Comparison of ENCODE assay signal across 1 cellular context in the genomic region with DNA sequence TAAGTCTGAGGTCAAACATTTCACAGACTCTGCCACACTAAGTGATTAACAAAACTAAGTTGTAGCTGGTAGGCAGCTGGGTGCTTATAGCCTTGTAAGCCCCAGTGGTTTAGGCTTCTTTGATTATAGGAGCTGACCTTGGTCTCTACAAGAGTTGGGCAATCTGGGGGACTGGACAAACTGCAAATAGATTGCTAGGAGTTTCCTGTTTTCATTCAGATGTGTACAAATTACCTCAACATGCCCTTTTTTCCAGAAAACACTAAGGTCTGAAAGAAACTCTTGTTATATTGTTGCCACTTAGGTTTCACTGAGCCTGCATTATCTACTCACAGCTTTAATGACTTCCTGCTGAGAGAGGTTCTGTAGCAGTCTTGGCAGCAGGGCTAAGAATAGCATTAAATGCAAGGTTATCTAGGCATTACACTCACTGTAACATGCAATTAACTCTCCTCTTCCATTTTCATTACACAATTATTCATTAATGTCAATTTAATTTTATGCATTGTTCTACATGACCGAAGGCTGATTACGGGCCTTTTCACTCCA.
A peak's percentile ranks its signal among the peaks of the same experiment; 100 is the strongest.
TF ChIP-seq lines count a peak whose summit lies in the region.

No MANE protein-coding gene starts in this region.

TF ChIP-seq in HepG2, 621 proteins besides CTCF, POLR2A, EP300 and RAD21 (continued from another document and continues in another):
- TF ChIP-seq GTF3A (CRISPR knock-in tag; conservative IDR thresholded peaks at IDR 0.05), result no peak
- TF ChIP-seq TBX3 (IDR thresholded peaks at IDR 0.05; ENCODE audit: borderline replicate concordance), result no peak
- no peak for TF ChIP-seq ZNF674 (CRISPR knock-in tag; IDR thresholded peaks at IDR 0.05; ENCODE audit: low read depth)
- no peak for TF ChIP-seq ZNF367 (CRISPR knock-in tag; IDR thresholded peaks at IDR 0.05; ENCODE audit: borderline replicate concordance)
- TF ChIP-seq, protein P1, sequence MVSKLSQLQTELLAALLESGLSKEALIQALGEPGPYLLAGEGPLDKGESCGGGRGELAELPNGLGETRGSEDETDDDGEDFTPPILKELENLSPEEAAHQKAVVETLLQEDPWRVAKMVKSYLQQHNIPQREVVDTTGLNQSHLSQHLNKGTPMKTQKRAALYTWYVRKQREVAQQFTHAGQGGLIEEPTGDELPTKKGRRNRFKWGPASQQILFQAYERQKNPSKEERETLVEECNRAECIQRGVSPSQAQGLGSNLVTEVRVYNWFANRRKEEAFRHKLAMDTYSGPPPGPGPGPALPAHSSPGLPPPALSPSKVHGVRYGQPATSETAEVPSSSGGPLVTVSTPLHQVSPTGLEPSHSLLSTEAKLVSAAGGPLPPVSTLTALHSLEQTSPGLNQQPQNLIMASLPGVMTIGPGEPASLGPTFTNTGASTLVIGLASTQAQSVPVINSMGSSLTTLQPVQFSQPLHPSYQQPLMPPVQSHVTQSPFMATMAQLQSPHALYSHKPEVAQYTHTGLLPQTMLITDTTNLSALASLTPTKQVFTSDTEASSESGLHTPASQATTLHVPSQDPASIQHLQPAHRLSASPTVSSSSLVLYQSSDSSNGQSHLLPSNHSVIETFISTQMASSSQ (IDR thresholded peaks at IDR 0.05; ENCODE audit: low read depth), result peak; percentile 35; the same call in 1 of the 2 replicates
- TF ChIP-seq, protein P1 (CRISPR knock-in tag; IDR thresholded peaks at IDR 0.05; ENCODE audit: borderline replicate concordance), result no peak
- 0 out of 2 replicates have a peak, but pooled peaks have one; percentile 27 for TF ChIP-seq SATB2 (CRISPR knock-in tag; IDR thresholded peaks at IDR 0.05)
- TF ChIP-seq GABPA (IDR thresholded peaks at IDR 0.05; ENCODE audit: low read depth, low read length), result no peak
- 0 out of 2 replicates have a peak, but pooled peaks have one; percentile 46 for TF ChIP-seq GABPA (CRISPR knock-in tag; IDR thresholded peaks at IDR 0.05; ENCODE audit: low read depth)
- TF ChIP-seq ZNF460 (CRISPR knock-in tag; IDR thresholded peaks at IDR 0.05; ENCODE audit: borderline replicate concordance), result no peak
- peak; percentile 60 for TF ChIP-seq THAP11 (CRISPR knock-in tag; IDR thresholded peaks at IDR 0.05)
- TF ChIP-seq KDM6A (CRISPR knock-in tag; IDR thresholded peaks at IDR 0.05; ENCODE audit: low read depth), result peak; percentile 19; the same call in 1 of the 2 replicates
- no peak for TF ChIP-seq ZNF557 (CRISPR knock-in tag; IDR thresholded peaks at IDR 0.05)
- no peak for TF ChIP-seq PAF1 (CRISPR knock-in tag; IDR thresholded peaks at IDR 0.05)
- TF ChIP-seq MTF2 (CRISPR knock-in tag; IDR thresholded peaks at IDR 0.05; ENCODE audit: borderline replicate concordance), result no peak
- TF ChIP-seq, protein P2, sequence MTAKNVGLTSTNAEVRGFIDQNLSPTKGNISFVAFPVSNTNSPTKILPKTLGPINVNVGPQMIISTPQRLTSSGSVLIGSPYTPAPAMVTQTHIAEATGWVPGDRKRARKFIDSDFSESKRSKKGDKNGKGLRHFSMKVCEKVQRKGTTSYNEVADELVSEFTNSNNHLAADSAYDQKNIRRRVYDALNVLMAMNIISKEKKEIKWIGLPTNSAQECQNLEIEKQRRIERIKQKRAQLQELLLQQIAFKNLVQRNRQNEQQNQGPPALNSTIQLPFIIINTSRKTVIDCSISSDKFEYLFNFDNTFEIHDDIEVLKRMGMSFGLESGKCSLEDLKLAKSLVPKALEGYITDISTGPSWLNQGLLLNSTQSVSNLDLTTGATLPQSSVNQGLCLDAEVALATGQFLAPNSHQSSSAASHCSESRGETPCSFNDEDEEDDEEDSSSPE (CRISPR knock-in tag; IDR thresholded peaks at IDR 0.05), result no peak
- no peak for TF ChIP-seq ZNF350 (CRISPR knock-in tag; IDR thresholded peaks at IDR 0.05; ENCODE audit: borderline replicate concordance, low read depth)
- TF ChIP-seq FOXM1 (CRISPR knock-in tag; IDR thresholded peaks at IDR 0.05), result no peak
- no peak for TF ChIP-seq ZNF207 (IDR thresholded peaks at IDR 0.05; ENCODE audit: borderline replicate concordance)
- TF ChIP-seq ZNF616 (CRISPR knock-in tag; IDR thresholded peaks at IDR 0.05; ENCODE audit: low read depth), result no peak
- TF ChIP-seq, protein P3, sequence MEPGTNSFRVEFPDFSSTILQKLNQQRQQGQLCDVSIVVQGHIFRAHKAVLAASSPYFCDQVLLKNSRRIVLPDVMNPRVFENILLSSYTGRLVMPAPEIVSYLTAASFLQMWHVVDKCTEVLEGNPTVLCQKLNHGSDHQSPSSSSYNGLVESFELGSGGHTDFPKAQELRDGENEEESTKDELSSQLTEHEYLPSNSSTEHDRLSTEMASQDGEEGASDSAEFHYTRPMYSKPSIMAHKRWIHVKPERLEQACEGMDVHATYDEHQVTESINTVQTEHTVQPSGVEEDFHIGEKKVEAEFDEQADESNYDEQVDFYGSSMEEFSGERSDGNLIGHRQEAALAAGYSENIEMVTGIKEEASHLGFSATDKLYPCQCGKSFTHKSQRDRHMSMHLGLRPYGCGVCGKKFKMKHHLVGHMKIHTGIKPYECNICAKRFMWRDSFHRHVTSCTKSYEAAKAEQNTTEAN (CRISPR knock-in tag; conservative IDR thresholded peaks at IDR 0.05), result 0 out of 2 replicates have a peak, but pooled peaks have one; percentile 60
- TF ChIP-seq, protein P4, sequence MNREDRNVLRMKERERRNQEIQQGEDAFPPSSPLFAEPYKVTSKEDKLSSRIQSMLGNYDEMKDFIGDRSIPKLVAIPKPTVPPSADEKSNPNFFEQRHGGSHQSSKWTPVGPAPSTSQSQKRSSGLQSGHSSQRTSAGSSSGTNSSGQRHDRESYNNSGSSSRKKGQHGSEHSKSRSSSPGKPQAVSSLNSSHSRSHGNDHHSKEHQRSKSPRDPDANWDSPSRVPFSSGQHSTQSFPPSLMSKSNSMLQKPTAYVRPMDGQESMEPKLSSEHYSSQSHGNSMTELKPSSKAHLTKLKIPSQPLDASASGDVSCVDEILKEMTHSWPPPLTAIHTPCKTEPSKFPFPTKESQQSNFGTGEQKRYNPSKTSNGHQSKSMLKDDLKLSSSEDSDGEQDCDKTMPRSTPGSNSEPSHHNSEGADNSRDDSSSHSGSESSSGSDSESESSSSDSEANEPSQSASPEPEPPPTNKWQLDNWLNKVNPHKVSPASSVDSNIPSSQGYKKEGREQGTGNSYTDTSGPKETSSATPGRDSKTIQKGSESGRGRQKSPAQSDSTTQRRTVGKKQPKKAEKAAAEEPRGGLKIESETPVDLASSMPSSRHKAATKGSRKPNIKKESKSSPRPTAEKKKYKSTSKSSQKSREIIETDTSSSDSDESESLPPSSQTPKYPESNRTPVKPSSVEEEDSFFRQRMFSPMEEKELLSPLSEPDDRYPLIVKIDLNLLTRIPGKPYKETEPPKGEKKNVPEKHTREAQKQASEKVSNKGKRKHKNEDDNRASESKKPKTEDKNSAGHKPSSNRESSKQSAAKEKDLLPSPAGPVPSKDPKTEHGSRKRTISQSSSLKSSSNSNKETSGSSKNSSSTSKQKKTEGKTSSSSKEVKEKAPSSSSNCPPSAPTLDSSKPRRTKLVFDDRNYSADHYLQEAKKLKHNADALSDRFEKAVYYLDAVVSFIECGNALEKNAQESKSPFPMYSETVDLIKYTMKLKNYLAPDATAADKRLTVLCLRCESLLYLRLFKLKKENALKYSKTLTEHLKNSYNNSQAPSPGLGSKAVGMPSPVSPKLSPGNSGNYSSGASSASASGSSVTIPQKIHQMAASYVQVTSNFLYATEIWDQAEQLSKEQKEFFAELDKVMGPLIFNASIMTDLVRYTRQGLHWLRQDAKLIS (CRISPR knock-in tag; IDR thresholded peaks at IDR 0.05), result no peak
- no peak for TF ChIP-seq WIZ (CRISPR knock-in tag; IDR thresholded peaks at IDR 0.05)
- TF ChIP-seq, protein P5, sequence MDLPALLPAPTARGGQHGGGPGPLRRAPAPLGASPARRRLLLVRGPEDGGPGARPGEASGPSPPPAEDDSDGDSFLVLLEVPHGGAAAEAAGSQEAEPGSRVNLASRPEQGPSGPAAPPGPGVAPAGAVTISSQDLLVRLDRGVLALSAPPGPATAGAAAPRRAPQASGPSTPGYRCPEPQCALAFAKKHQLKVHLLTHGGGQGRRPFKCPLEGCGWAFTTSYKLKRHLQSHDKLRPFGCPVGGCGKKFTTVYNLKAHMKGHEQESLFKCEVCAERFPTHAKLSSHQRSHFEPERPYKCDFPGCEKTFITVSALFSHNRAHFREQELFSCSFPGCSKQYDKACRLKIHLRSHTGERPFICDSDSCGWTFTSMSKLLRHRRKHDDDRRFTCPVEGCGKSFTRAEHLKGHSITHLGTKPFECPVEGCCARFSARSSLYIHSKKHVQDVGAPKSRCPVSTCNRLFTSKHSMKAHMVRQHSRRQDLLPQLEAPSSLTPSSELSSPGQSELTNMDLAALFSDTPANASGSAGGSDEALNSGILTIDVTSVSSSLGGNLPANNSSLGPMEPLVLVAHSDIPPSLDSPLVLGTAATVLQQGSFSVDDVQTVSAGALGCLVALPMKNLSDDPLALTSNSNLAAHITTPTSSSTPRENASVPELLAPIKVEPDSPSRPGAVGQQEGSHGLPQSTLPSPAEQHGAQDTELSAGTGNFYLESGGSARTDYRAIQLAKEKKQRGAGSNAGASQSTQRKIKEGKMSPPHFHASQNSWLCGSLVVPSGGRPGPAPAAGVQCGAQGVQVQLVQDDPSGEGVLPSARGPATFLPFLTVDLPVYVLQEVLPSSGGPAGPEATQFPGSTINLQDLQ (CRISPR knock-in tag; IDR thresholded peaks at IDR 0.05), result no peak
- TF ChIP-seq CBX2 (IDR thresholded peaks at IDR 0.05; ENCODE audit: low read depth, low read length), result no peak
- TF ChIP-seq CBX2 (CRISPR knock-in tag; IDR thresholded peaks at IDR 0.05; ENCODE audit: low read depth), result no peak
- TF ChIP-seq, protein P6, sequence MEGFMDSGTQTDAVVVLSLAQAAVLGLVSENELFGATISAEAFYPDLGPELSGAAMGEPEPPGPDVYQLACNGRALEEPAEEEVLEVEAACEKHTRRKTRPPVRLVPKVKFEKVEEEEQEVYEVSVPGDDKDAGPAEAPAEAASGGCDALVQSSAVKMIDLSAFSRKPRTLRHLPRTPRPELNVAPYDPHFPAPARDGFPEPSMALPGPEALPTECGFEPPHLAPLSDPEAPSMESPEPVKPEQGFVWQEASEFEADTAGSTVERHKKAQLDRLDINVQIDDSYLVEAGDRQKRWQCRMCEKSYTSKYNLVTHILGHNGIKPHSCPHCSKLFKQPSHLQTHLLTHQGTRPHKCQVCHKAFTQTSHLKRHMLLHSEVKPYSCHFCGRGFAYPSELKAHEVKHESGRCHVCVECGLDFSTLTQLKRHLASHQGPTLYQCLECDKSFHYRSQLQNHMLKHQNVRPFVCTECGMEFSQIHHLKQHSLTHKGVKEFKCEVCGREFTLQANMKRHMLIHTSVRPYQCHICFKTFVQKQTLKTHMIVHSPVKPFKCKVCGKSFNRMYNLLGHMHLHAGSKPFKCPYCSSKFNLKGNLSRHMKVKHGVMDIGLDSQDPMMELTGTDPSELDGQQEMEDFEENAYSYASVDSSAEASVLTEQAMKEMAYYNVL (CRISPR knock-in tag; IDR thresholded peaks at IDR 0.05; ENCODE audit: borderline replicate concordance), result peak; percentile 74; the same call in 1 of the 2 replicates
- no peak for TF ChIP-seq ZNF552 (CRISPR knock-in tag; IDR thresholded peaks at IDR 0.05; ENCODE audit: borderline replicate concordance)
- TF ChIP-seq ZNF441 (CRISPR knock-in tag; IDR thresholded peaks at IDR 0.05; ENCODE audit: borderline replicate concordance), result peak; percentile 52; the same call in 1 of the 2 replicates
- TF ChIP-seq, protein P7, sequence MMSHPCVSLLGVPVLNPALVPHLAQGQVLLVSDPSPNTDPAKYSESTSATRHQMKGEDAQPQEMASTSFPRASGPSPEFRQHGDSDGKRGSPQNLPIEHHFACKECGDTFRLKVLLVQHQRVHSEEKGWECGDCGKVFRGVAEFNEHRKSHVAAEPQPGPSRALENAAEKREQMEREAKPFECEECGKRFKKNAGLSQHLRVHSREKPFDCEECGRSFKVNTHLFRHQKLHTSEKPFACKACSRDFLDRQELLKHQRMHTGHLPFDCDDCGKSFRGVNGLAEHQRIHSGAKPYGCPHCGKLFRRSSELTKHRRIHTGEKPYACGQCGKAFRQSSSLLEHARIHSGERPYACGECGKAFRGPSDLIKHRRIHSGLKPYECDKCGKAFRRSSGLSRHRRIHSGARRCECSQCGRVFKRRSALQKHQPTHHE (CRISPR knock-in tag; IDR thresholded peaks at IDR 0.05; ENCODE audit: borderline replicate concordance), result peak; percentile 61; the same call in 1 of the 2 replicates
- TF ChIP-seq YEATS2 (CRISPR knock-in tag; IDR thresholded peaks at IDR 0.05; ENCODE audit: borderline replicate concordance), result no peak
- no peak for TF ChIP-seq JUNB (CRISPR knock-in tag; IDR thresholded peaks at IDR 0.05; ENCODE audit: borderline replicate concordance)
- TF ChIP-seq ZNF430 (CRISPR knock-in tag; IDR thresholded peaks at IDR 0.05), result no peak
- peak; percentile 81 for TF ChIP-seq ZMYM4 (CRISPR knock-in tag; IDR thresholded peaks at IDR 0.05)
- TF ChIP-seq ZNF790 (CRISPR knock-in tag; IDR thresholded peaks at IDR 0.05; ENCODE audit: borderline replicate concordance), result no peak
- no peak for TF ChIP-seq ZBTB1 (CRISPR knock-in tag; IDR thresholded peaks at IDR 0.05; ENCODE audit: borderline replicate concordance)
- TF ChIP-seq, protein P8, sequence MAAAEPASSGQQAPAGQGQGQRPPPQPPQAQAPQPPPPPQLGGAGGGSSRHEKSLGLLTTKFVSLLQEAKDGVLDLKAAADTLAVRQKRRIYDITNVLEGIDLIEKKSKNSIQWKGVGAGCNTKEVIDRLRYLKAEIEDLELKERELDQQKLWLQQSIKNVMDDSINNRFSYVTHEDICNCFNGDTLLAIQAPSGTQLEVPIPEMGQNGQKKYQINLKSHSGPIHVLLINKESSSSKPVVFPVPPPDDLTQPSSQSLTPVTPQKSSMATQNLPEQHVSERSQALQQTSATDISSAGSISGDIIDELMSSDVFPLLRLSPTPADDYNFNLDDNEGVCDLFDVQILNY (CRISPR knock-in tag; conservative IDR thresholded peaks at IDR 0.05), result no peak
- no peak for TF ChIP-seq FOXK2 (IDR thresholded peaks at IDR 0.05)
